In the genomic region with DNA sequence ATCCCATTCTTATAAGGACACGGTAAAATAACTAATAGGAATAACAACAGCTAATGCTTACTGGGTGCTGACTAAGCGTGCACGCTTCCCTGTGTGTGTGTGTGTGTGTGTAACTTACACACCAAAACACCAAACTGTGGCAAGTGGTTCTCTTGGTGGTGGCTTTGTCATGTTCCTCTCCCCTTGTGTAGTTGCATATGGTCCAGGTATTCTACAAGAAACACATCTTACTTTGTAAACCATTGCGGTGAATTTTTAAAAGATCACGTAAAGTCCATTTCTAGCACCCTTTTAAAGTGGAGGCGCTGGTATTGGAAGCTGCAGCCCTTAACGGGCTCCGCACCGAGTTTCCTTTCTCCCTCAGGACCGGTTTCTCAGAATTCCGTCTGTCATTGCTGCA, we compare ENCODE assay signal across 22 cellular contexts.
"Had no signal": no experiment of that assay in that cellular context is flagged by ENCODE, and none has a peak within 500 bp of the region (broad histone marks: within the 10 kb centered on the region; RNA-seq: fewer than 3 reads in every experiment).

No MANE protein-coding gene starts in this region.

- H3K4me1 Mint-ChIP-seq: natural killer cell; stimulated activated naive CD8-positive, alpha-beta T cell treated with anti-CD3 and anti-CD28 coated beads, Interleukin-15, amount 100 ng/mL, for 72 hours had no signal

- H3K4me3 ChIP-seq: coronary artery, heart right ventricle, mucosa of descending colon, psoas muscle, sigmoid colon, skin epidermis, testis had no signal

- H3K27ac Mint-ChIP-seq: endodermal cell; natural killer cell; stimulated activated naive CD8-positive, alpha-beta T cell treated with anti-CD3 and anti-CD28 coated beads, Interleukin-15, amount 100 ng/mL, for 72 hours had no signal

- H3K79me2 ChIP-seq: parathyroid adenoma had no signal

- H3K36me3 Mint-ChIP-seq: natural killer cell; stimulated activated naive B cell treated with anti-CD40 and anti-IgM and Interleukin-4, amounts not matched to agents 10 μg/mL and 1 μg/mL and 100 μg/mL, for 72 hours had no signal

- H3K27me3 ChIP-seq: testis had no signal

- H3K9ac ChIP-seq: parathyroid adenoma had no signal

- H3K9me3 Mint-ChIP-seq: endodermal cell; natural killer cell; stimulated activated naive B cell treated with anti-CD40 and anti-IgM and Interleukin-4, amounts not matched to agents 10 μg/mL and 1 μg/mL and 100 μg/mL, for 72 hours; stimulated activated naive CD8-positive, alpha-beta T cell treated with anti-CD3 and anti-CD28 coated beads, Interleukin-15, amount 100 ng/mL, for 72 hours had no signal

- H3K4me1 ChIP-seq: heart right ventricle, parathyroid adenoma, psoas muscle, testis had no signal

- H3K4me3 Mint-ChIP-seq: endodermal cell; natural killer cell; stimulated activated naive B cell treated with anti-CD40 and anti-IgM and Interleukin-4, amounts not matched to agents 10 μg/mL and 1 μg/mL and 100 μg/mL, for 72 hours; stimulated activated naive CD8-positive, alpha-beta T cell treated with anti-CD3 and anti-CD28 coated beads, Interleukin-15, amount 100 ng/mL, for 72 hours had no signal

- DNase-seq: effector CD4-positive, alpha-beta T cell; endodermal cell; foreskin melanocyte; heart right ventricle; hypothalamus; islet precursor cell; mammary epithelial cell; mucosa of descending colon; natural killer cell; occipital lobe; psoas muscle; sigmoid colon; stimulated activated CD4-positive, alpha-beta T cell treated with anti-CD3 and anti-CD28 coated beads, Interleukin-2, amount 100 ng/mL, for 24 hours; stimulated activated CD4-positive, alpha-beta T cell treated with anti-CD3 and anti-CD28 coated beads, Interleukin-4, amount 100 ng/mL, for 4 hours; stimulated activated naive B cell treated with anti-CD40 and anti-IgM and Interleukin-4, amounts not matched to agents 10 μg/mL and 1 μg/mL and 100 μg/mL, for 72 hours; stimulated activated naive CD8-positive, alpha-beta T cell treated with anti-CD3 and anti-CD28 coated beads, Interleukin-15, amount 100 ng/mL, for 72 hours; testis; trophoblast cell had no signal

- H3K36me3 ChIP-seq: heart right ventricle, sigmoid colon had no signal

- ATAC-seq: heart right ventricle; left lobe of liver; mucosa of descending colon; natural killer cell; psoas muscle; stimulated activated naive B cell treated with anti-CD40 and anti-IgM and Interleukin-4, amounts not matched to agents 10 μg/mL and 1 μg/mL and 100 μg/mL, for 72 hours; stimulated activated naive CD8-positive, alpha-beta T cell treated with anti-CD3 and anti-CD28 coated beads, Interleukin-15, amount 100 ng/mL, for 72 hours had no signal

- H3K9me3 ChIP-seq: heart right ventricle, mucosa of descending colon, psoas muscle, sigmoid colon, testis had no signal

- H3K27ac ChIP-seq: coronary artery, heart right ventricle, parathyroid adenoma, psoas muscle, sigmoid colon, skin epidermis, testis had no signal

- H2AFZ ChIP-seq: parathyroid adenoma had no signal
